18 cellular contexts compared by ENCODE assay signal in genomic region chr22:48478124-48478523, GRCh38.
DNase-seq lines count a peak whose midpoint lies in the region; ATAC-seq and TF ChIP-seq lines count a peak whose summit lies in the region.
"Had no signal": no experiment of that assay in that cellular context is flagged by ENCODE, and none has a peak within 500 bp of the region (broad histone marks: within the 10 kb centered on the region; RNA-seq: fewer than 3 reads in every experiment).

No MANE protein-coding gene starts in this region.

- DNase-seq in activated CD8-positive, alpha-beta memory T cell treated with anti-CD3 and anti-CD28 coated beads, Interleukin-2, amount 50 U/mL, for 48 hours = peak; percentile 3
- no peak for DNase-seq in activated CD8-positive, alpha-beta memory T cell treated with anti-CD3 and anti-CD28 coated beads, Interleukin-2, amount 10 ng/mL, durations not matched to agents 7 days and 5 days
- peak; percentile 37 for DNase-seq in lower lobe of right lung
- no peak for DNase-seq in prostate gland (ENCODE audit: low spot score)
- DNase-seq: DMS153, MM.1S, NCI-H2029 treated with DMSO at 0.1 percent for 48 hours, NCI-H2227 treated with DMSO at 0.1 percent for 48 hours, NCI-H526 treated with DMSO at 0.1 percent for 48 hours, PC-9, SHP77 had no signal

- CTCF ChIA-PET in activated CD8-positive, alpha-beta memory T cell treated with anti-CD3 and anti-CD28 coated beads, Interleukin-2, amount 10 ng/mL, durations not matched to agents 7 days and 5 days (lab: Charles Lee) = no interaction called here

- no peak overlapping the region for H3K4me3 ChIP-seq in lower lobe of right lung
- H3K4me3 ChIP-seq in prostate gland = no peak overlapping the region
- H3K4me3 ChIP-seq: PC-9 had no signal

- no peak overlapping the region for H3K4me3 Mint-ChIP-seq in activated CD8-positive, alpha-beta memory T cell treated with anti-CD3 and anti-CD28 coated beads, Interleukin-2, amount 10 ng/mL, durations not matched to agents 7 days and 5 days
- H3K4me3 Mint-ChIP-seq: IgD-negative memory B cell had no signal

- intact Hi-C loops in lower lobe of right lung (cut with DNase I) = no loop called here
- intact Hi-C loops in prostate gland (cut with DNase I) = no loop called here

- no peaks in the 10 kb centered on the region for H3K4me1 Mint-ChIP-seq in activated CD8-positive, alpha-beta memory T cell treated with anti-CD3 and anti-CD28 coated beads, Interleukin-2, amount 10 ng/mL, durations not matched to agents 7 days and 5 days
- H3K4me1 Mint-ChIP-seq: IgD-negative memory B cell had no signal

- H3K27me3 ChIP-seq in lower lobe of right lung (ENCODE audit: low read depth) (peaks cover 12% of the 10 kb centered on the region), prostate gland (replicated peaks; ENCODE audit: insufficient read depth) (no peaks in the 10 kb centered on the region)

- H3K36me3 Mint-ChIP-seq in activated CD8-positive, alpha-beta memory T cell treated with anti-CD3 and anti-CD28 coated beads, Interleukin-2, amount 10 ng/mL, durations not matched to agents 7 days and 5 days = no peaks in the 10 kb centered on the region
- H3K36me3 Mint-ChIP-seq: IgD-negative memory B cell had no signal

- WGBS in prostate gland = 89% methylated on average over 11 of the region's 11 CpGs

- no peaks in the 10 kb centered on the region for H3K9me3 ChIP-seq in lower lobe of right lung
- H3K9me3 ChIP-seq in prostate gland = no peaks in the 10 kb centered on the region

- no peaks in the 10 kb centered on the region for H3K4me1 ChIP-seq in lower lobe of right lung
- H3K4me1 ChIP-seq in prostate gland (replicated peaks) = no peaks in the 10 kb centered on the region

- no peaks in the 10 kb centered on the region for H3K27me3 Mint-ChIP-seq in activated CD8-positive, alpha-beta memory T cell treated with anti-CD3 and anti-CD28 coated beads, Interleukin-2, amount 10 ng/mL, durations not matched to agents 7 days and 5 days

- TF ChIP-seq POLR2A in prostate gland (IDR thresholded peaks at IDR 0.05) = no peak

- H3K9me3 Mint-ChIP-seq in activated CD8-positive, alpha-beta memory T cell treated with anti-CD3 and anti-CD28 coated beads, Interleukin-2, amount 10 ng/mL, durations not matched to agents 7 days and 5 days (ENCODE audit: low read depth) = no peaks in the 10 kb centered on the region

- H3K36me3 ChIP-seq in lower lobe of right lung = no peaks in the 10 kb centered on the region
- no peaks in the 10 kb centered on the region for H3K36me3 ChIP-seq in prostate gland

- H3K27ac Mint-ChIP-seq in activated CD8-positive, alpha-beta memory T cell treated with anti-CD3 and anti-CD28 coated beads, Interleukin-2, amount 10 ng/mL, durations not matched to agents 7 days and 5 days = no peak overlapping the region
- H3K27ac Mint-ChIP-seq: IgD-negative memory B cell had no signal

- no peak for ATAC-seq in activated CD8-positive, alpha-beta memory T cell treated with anti-CD3 and anti-CD28 coated beads, Interleukin-2, amount 10 ng/mL, durations not matched to agents 7 days and 5 days
- ATAC-seq in lower lobe of right lung = no peak
- ATAC-seq in HG03097 (IDR thresholded peaks at IDR 0.05; ENCODE audit: low FRiP score, unreplicated experiment) = no peak
- ATAC-seq: HCT116 had no signal

- TF ChIP-seq CTCF in lower lobe of right lung (IDR thresholded peaks at IDR 0.05) (no peak), prostate gland (IDR thresholded peaks at IDR 0.05) (no peak)

- peak overlapping the region; percentile 58 for H3K27ac ChIP-seq in cingulate gyrus (ENCODE audit: low read depth, low read length)
- no peak overlapping the region for H3K27ac ChIP-seq in lower lobe of right lung
- peak overlapping the region; percentile 53 for H3K27ac ChIP-seq in temporal lobe (ENCODE audit: low read depth, low read length)
- no peak overlapping the region for H3K27ac ChIP-seq in prostate gland
- H3K27ac ChIP-seq: 22Rv1, KMS-11, PC-9 had no signal

Comparison
In these comparisons a context has a peak if more than half of its experiments do, and no peak if none do; other contexts are left out.
1. DNase-seq: peak in activated CD8-positive, alpha-beta memory T cell treated with anti-CD3 and anti-CD28 coated beads, Interleukin-2, amount 50 U/mL, for 48 hours (single experiment) and lower lobe of right lung (single experiment); none in activated CD8-positive, alpha-beta memory T cell treated with anti-CD3 and anti-CD28 coated beads, Interleukin-2, amount 10 ng/mL, durations not matched to agents 7 days and 5 days (single experiment) and prostate gland (single experiment).
2. H3K27ac ChIP-seq: peak in cingulate gyrus (single experiment) and temporal lobe (single experiment); none in lower lobe of right lung (single experiment) and prostate gland (0 of 2).